ENCODE assay signal across 16 cellular contexts in genomic region chr22:49948116-49948515, GRCh38. TPM values are rescaled to one million over a fixed set of nuclear protein-coding genes. Genes with fewer than 3 reads are reported as not detected.
A peak's percentile ranks its signal among the peaks of the same experiment; 100 is the strongest.
DNase-seq lines count a peak whose midpoint lies in the region; ATAC-seq and TF ChIP-seq lines count a peak whose summit lies in the region.
"Had no signal": no experiment of that assay in that cellular context is flagged by ENCODE, and none has a peak within 500 bp of the region (broad histone marks: within the 10 kb centered on the region; RNA-seq: fewer than 3 reads in every experiment).

No MANE protein-coding gene starts in this region.

- peaks cover 63% of the 10 kb centered on the region for H3K79me1 ChIP-seq in trophoblast cell (ENCODE audit: low read length)

- ATAC-seq in esophagus mucosa (peak; percentile 11), GM18511 (IDR thresholded peaks at IDR 0.05; ENCODE audit: unreplicated experiment) (no peak), foreskin keratinocyte (no peak)

- TF ChIP-seq CTCF in foreskin keratinocyte (conservative IDR thresholded peaks at IDR 0.05): no peak

- no peaks in the 10 kb centered on the region for H3K27me3 ChIP-seq in trophoblast cell (ENCODE audit: insufficient read depth, low read length)
- H3K27me3 ChIP-seq in foreskin keratinocyte: no peaks in the 10 kb centered on the region
- H3K27me3 ChIP-seq: cardiac muscle cell had no signal

- peak overlapping the region; percentile 78 for H2BK120ac ChIP-seq in trophoblast cell (ENCODE audit: insufficient read depth, low read length, poor library complexity)

- no peak overlapping the region for H3K9ac ChIP-seq in trophoblast cell (ENCODE audit: low read length)

- peak overlapping the region; percentile 52 for H3K14ac ChIP-seq in trophoblast cell (ENCODE audit: low read length)

- peak overlapping the region; percentile 47 for H3K18ac ChIP-seq in trophoblast cell (ENCODE audit: low read length)

- no CpG with 5 or more reads among the region's 13 CpGs for WGBS in trophoblast cell (ENCODE audit: extremely low coverage, insufficient coverage, insufficient read length)

- H2AFZ ChIP-seq in trophoblast cell (ENCODE audit: insufficient read depth, low read length, poor library complexity): no peak overlapping the region

- peaks cover 2% of the 10 kb centered on the region for H3K9me3 ChIP-seq in trophoblast cell (ENCODE audit: insufficient read depth, low read depth, low read length)

- H2BK5ac ChIP-seq in trophoblast cell (ENCODE audit: low read depth, low read length, poor library complexity): peak overlapping the region; percentile 18

- H3K4ac ChIP-seq in trophoblast cell (ENCODE audit: low read depth, low read length): no peak overlapping the region

- peak overlapping the region; percentile 28 for H2BK12ac ChIP-seq in trophoblast cell (ENCODE audit: low read length)

- peak overlapping the region; percentile 93 for H2AK5ac ChIP-seq in trophoblast cell (ENCODE audit: low read length)

- H3K4me1 ChIP-seq in trophoblast cell (ENCODE audit: control insufficient read depth in 1 of 2, insufficient read depth in 2 of 2, low read length in 2 of 2) (peaks cover 47 to 52% of the 10 kb centered on the region in 2 experiments), foreskin keratinocyte (peaks cover 19% of the 10 kb centered on the region)

- H4K91ac ChIP-seq in trophoblast cell (ENCODE audit: low read depth, low read length): peak overlapping the region; percentile 75

- H3K79me2 ChIP-seq in trophoblast cell (ENCODE audit: control insufficient read depth, insufficient read depth, low read length, poor library complexity): peaks cover 15% of the 10 kb centered on the region

- DNase-seq in DMS53 (lab: John Stamatoyannopoulos, UW): peak; percentile 62
- DNase-seq in DMS53 treated with DMSO at 0.1 percent for 48 hours (lab: John Stamatoyannopoulos, UW; ENCODE audit: unreplicated experiment): no peak
- DNase-seq in trophoblast cell: no peak
- no peak for DNase-seq in glomerular visceral epithelial cell (ENCODE audit: extremely low spot score)
- DNase-seq in G401 (ENCODE audit: low spot score): no peak
- DNase-seq in foreskin keratinocyte: no peak
- DNase-seq: 8988T; activated CD4-positive, alpha-beta T cell treated with anti-CD3 and anti-CD28 coated beads for 48 hours; activated effector memory CD4-positive, alpha-beta T cell treated with Interleukin-2 at 50 U/mL for 16 hours; C1 segment of cervical spinal cord; DND-41; hippocampal formation; NCI-H146 had no signal

- H3K4me2 ChIP-seq in trophoblast cell (ENCODE audit: low read length): no peak overlapping the region

- in situ Hi-C loops in G401 (cut with HindIII; ENCODE audit: low sequenced_read_pairs): no loop called here

- no peak overlapping the region for H3K23ac ChIP-seq in trophoblast cell (ENCODE audit: low read length)

- no peaks in the 10 kb centered on the region for H3K36me3 ChIP-seq in trophoblast cell (ENCODE audit: control insufficient read depth in 1 of 2, insufficient read depth in 2 of 2, low read length in 2 of 2)
- H3K36me3 ChIP-seq: cardiac muscle cell had no signal

- no peak overlapping the region for H3K4me3 ChIP-seq in trophoblast cell (ENCODE audit: low read depth, low read length)
- H3K4me3 ChIP-seq: cardiac muscle cell had no signal

- no peak overlapping the region for H4K12ac ChIP-seq in trophoblast cell (ENCODE audit: low read depth, low read length)

- no peak overlapping the region for H4K8ac ChIP-seq in trophoblast cell (ENCODE audit: low read depth, low read length)

- no peak overlapping the region for H3K27ac ChIP-seq in trophoblast cell (ENCODE audit: low read depth, low read length)
- H3K27ac ChIP-seq in foreskin keratinocyte: no peak overlapping the region
- H3K27ac ChIP-seq: cardiac muscle cell had no signal

RNA-seq across cellular contexts. Expression of gene PIM3, which starts 12.5 kb away (rescaled TPM):
- total RNA-seq in esophagus mucosa (50.5 TPM), foreskin keratinocyte (11.9 and 15.8 TPM in 2 replicates)
- polyA plus RNA-seq in trophoblast cell (2013): 66.6 and 72.8 TPM in 2 replicates
- 106 and 157 TPM in 2 replicates for total RNA-seq in G401 (2014; rRNA removed; shearing (Covaris generic))
- 13.6 and 16.6 TPM in 2 replicates for polyA plus RNA-seq in foreskin keratinocyte

RNA-seq across cellular contexts. Expression of gene CRELD2, which starts 29.7 kb away (rescaled TPM):
- total RNA-seq in esophagus mucosa (25.5 TPM), foreskin keratinocyte (35.9 and 43.2 TPM in 2 replicates)
- polyA plus RNA-seq in trophoblast cell (2013): 42.2 and 46.8 TPM in 2 replicates
- 85.5 and 121 TPM in 2 replicates for total RNA-seq in G401 (2014; rRNA removed; shearing (Covaris generic))
- 46.6 and 61.7 TPM in 2 replicates for polyA plus RNA-seq in foreskin keratinocyte

RNA-seq across cellular contexts. Expression of gene ALG12, which starts 29.9 kb away (rescaled TPM):
- total RNA-seq in esophagus mucosa: 10.1 TPM
- 22.3 and 22.8 TPM in 2 replicates for polyA plus RNA-seq in trophoblast cell (2013)
- total RNA-seq in G401 (2014; rRNA removed; shearing (Covaris generic)): 23.8 and 24.1 TPM in 2 replicates
- total RNA-seq in foreskin keratinocyte: 12.7 and 15.4 TPM in 2 replicates
- 16.2 and 17.5 TPM in 2 replicates for polyA plus RNA-seq in foreskin keratinocyte
